Comparison of ENCODE assay signal across 25 cellular contexts in genomic region chr3:13338996-13339395, GRCh38.
DNase-seq lines count a peak whose midpoint lies in the region; ATAC-seq, FAIRE-seq and TF ChIP-seq lines count a peak whose summit lies in the region.
"Had no signal": no experiment of that assay in that cellular context is flagged by ENCODE, and none has a peak within 500 bp of the region (broad histone marks: within the 10 kb centered on the region; RNA-seq: fewer than 3 reads in every experiment).

No MANE protein-coding gene starts in this region.

- BruUV-seq in Calu3 (replicated peaks; lab: Mats Ljungman, UMichigan): no TSS peak

- no peaks in the 10 kb centered on the region for H3K27me3 ChIP-seq in Loucy (ENCODE audit: insufficient read depth, low read length, poor library complexity, severe bottlenecking)
- H3K27me3 ChIP-seq: brain microvascular endothelial cell, heart left ventricle, neural progenitor cell had no signal

- CTCF ChIA-PET in Calu3 (lab: Charles Lee): no interaction called here

- H3F3A ChIP-seq in Loucy (ENCODE audit: low read depth): no peaks in the 10 kb centered on the region; the same call in 1 of the 2 replicates

- no peak for TF ChIP-seq POLR2A in H54 (IDR thresholded peaks at IDR 0.05; ENCODE audit: low read depth, low read length)

- no peak overlapping the region for H3K4me3 Mint-ChIP-seq in activated T-helper 17 cell treated with anti-CD3 and anti-CD28 coated beads, Interleukin-2, amount 50 U/mL, for 72 hours
- H3K4me3 Mint-ChIP-seq in natural killer cell treated with Interleukin-12 subunit alpha and Interleukin-12 subunit beta and Interleukin-15 and Interleukin-18, amount 100 ng/mL, for 72 hours: no peak overlapping the region
- no peak overlapping the region for H3K4me3 Mint-ChIP-seq in Calu3 (ENCODE audit: low read depth, unreplicated experiment)
- H3K4me3 Mint-ChIP-seq: activated CD4-positive, alpha-beta T cell treated with anti-CD3 and anti-CD28 coated beads for 36 hours; neural progenitor cell had no signal

- peaks cover 15% of the 10 kb centered on the region for H3K4me1 ChIP-seq in Loucy (ENCODE audit: insufficient read depth, low read length, poor library complexity, severe bottlenecking)
- H3K4me1 ChIP-seq: heart left ventricle, neural progenitor cell, prostate gland had no signal

- no peaks in the 10 kb centered on the region for H3K79me2 ChIP-seq in Loucy (ENCODE audit: insufficient read depth, low read length)

- DNase-seq in natural killer cell treated with Interleukin-12 subunit alpha and Interleukin-12 subunit beta and Interleukin-15 and Interleukin-18, amount 100 ng/mL, for 72 hours (ENCODE audit: low spot score): no peak
- DNase-seq in Calu3 (no peak), H54 (ENCODE audit: insufficient read length, low spot score) (no peak), NCI-H2107 treated with DMSO at 0.1 percent for 48 hours (lab: John Stamatoyannopoulos, UW; ENCODE audit: unreplicated experiment) (no peak)
- DNase-seq: activated CD4-positive, alpha-beta T cell treated with anti-CD3 and anti-CD28 coated beads for 36 hours; activated T-cell treated with anti-CD3 and anti-CD28 coated beads, Interleukin-2, amount 50 U/mL, for 1 hour; brain microvascular endothelial cell; effector CD4-positive, alpha-beta T cell; foreskin fibroblast; HCEC 1CT; heart left ventricle; KBM-7; kidney glomerular epithelial cell; NCI-H1436 treated with DMSO at 0.1 percent for 48 hours; NCI-H446; NCI-H774; stimulated activated CD4-positive, alpha-beta T cell treated with anti-CD3 and anti-CD28 coated beads, Interleukin-15, amount 100 ng/mL, for 24 hours; stimulated activated naive CD8-positive, alpha-beta T cell treated with anti-CD3 and anti-CD28 coated beads, Interleukin-15, Interleukin-2, amounts not matched to agents 100 U/mL and 50 U/mL, for 24 hours had no signal

- no peak overlapping the region for H3K4me2 ChIP-seq in Loucy (ENCODE audit: low read depth, low read length, poor library complexity, severe bottlenecking)
- H3K4me2 ChIP-seq: neural progenitor cell had no signal

- no peak for ATAC-seq in activated T-helper 17 cell treated with anti-CD3 and anti-CD28 coated beads, Interleukin-2, amount 50 U/mL, for 72 hours (replicated peaks)
- ATAC-seq in natural killer cell treated with Interleukin-12 subunit alpha and Interleukin-12 subunit beta and Interleukin-15 and Interleukin-18, amount 100 ng/mL, for 72 hours: no peak
- no peak for ATAC-seq in HG03521 (IDR thresholded peaks at IDR 0.05; ENCODE audit: unreplicated experiment)
- ATAC-seq: activated CD4-positive, alpha-beta T cell treated with anti-CD3 and anti-CD28 coated beads for 36 hours; heart left ventricle; stimulated activated naive CD8-positive, alpha-beta T cell treated with anti-CD3 and anti-CD28 coated beads, Interleukin-15, Interleukin-2, amounts not matched to agents 100 U/mL and 50 U/mL, for 24 hours had no signal

- H3K9me2 ChIP-seq in Loucy (replicated peaks; ENCODE audit: low read depth, low read length): no peaks in the 10 kb centered on the region

- H3K9ac ChIP-seq in Loucy (ENCODE audit: low read depth, low read length, poor library complexity, severe bottlenecking): no peak overlapping the region
- H3K9ac ChIP-seq: neural progenitor cell had no signal

- peak overlapping the region; percentile 53 for H3K27ac Mint-ChIP-seq in activated T-helper 17 cell treated with anti-CD3 and anti-CD28 coated beads, Interleukin-2, amount 50 U/mL, for 72 hours
- peak overlapping the region; percentile 18 to 62 for H3K27ac Mint-ChIP-seq in natural killer cell treated with Interleukin-12 subunit alpha and Interleukin-12 subunit beta and Interleukin-15 and Interleukin-18, amount 100 ng/mL, for 72 hours
- no peak overlapping the region for H3K27ac Mint-ChIP-seq in Calu3 (ENCODE audit: unreplicated experiment)
- H3K27ac Mint-ChIP-seq: neural progenitor cell had no signal

- TF ChIP-seq CTCF in GM12872 (IDR thresholded peaks at IDR 0.05; ENCODE audit: insufficient read depth, low read depth, low read length) (peak; percentile 26; the same call in 1 of the 3 replicates), Loucy (conservative IDR thresholded peaks at IDR 0.05; ENCODE audit: low read length) (peak; percentile 35; the same call in 1 of the 2 replicates), Calu3 (IDR thresholded peaks at IDR 0.05; ENCODE audit: unreplicated experiment) (no peak)

- H3K36me3 ChIP-seq in Loucy (ENCODE audit: insufficient read depth, low read length): peaks cover 87% of the 10 kb centered on the region; the same call in 1 of the 2 replicates
- H3K36me3 ChIP-seq: brain microvascular endothelial cell, neural progenitor cell, prostate gland had no signal

- H3K9me3 Mint-ChIP-seq in activated T-helper 17 cell treated with anti-CD3 and anti-CD28 coated beads, Interleukin-2, amount 50 U/mL, for 72 hours: no peaks in the 10 kb centered on the region
- no peaks in the 10 kb centered on the region for H3K9me3 Mint-ChIP-seq in natural killer cell treated with Interleukin-12 subunit alpha and Interleukin-12 subunit beta and Interleukin-15 and Interleukin-18, amount 100 ng/mL, for 72 hours
- H3K9me3 Mint-ChIP-seq in Calu3 (ENCODE audit: low read depth, unreplicated experiment): no peaks in the 10 kb centered on the region

- no peak for FAIRE-seq in H54 (lab: Jason Lieb, UNC)

- peaks cover 94% of the 10 kb centered on the region for H3K36me3 Mint-ChIP-seq in activated T-helper 17 cell treated with anti-CD3 and anti-CD28 coated beads, Interleukin-2, amount 50 U/mL, for 72 hours (ENCODE audit: low read depth)
- H3K36me3 Mint-ChIP-seq in natural killer cell treated with Interleukin-12 subunit alpha and Interleukin-12 subunit beta and Interleukin-15 and Interleukin-18, amount 100 ng/mL, for 72 hours: peaks cover 8% of the 10 kb centered on the region
- peaks cover 16% of the 10 kb centered on the region for H3K36me3 Mint-ChIP-seq in Calu3 (ENCODE audit: insufficient read depth, unreplicated experiment)

- H3K9me3 ChIP-seq in Loucy (ENCODE audit: insufficient read depth, low read depth, low read length): no peaks in the 10 kb centered on the region
- H3K9me3 ChIP-seq: heart left ventricle, prostate gland had no signal

- no peak overlapping the region for H3K4me3 ChIP-seq in Loucy (ENCODE audit: low read length, poor library complexity, severe bottlenecking)
- H3K4me3 ChIP-seq: heart left ventricle, neural progenitor cell, prostate gland, SK-N-MC had no signal

- H3K27me3 Mint-ChIP-seq in activated T-helper 17 cell treated with anti-CD3 and anti-CD28 coated beads, Interleukin-2, amount 50 U/mL, for 72 hours: no peaks in the 10 kb centered on the region
- H3K27me3 Mint-ChIP-seq in natural killer cell treated with Interleukin-12 subunit alpha and Interleukin-12 subunit beta and Interleukin-15 and Interleukin-18, amount 100 ng/mL, for 72 hours: no peaks in the 10 kb centered on the region
- no peaks in the 10 kb centered on the region for H3K27me3 Mint-ChIP-seq in Calu3 (ENCODE audit: unreplicated experiment)
- H3K27me3 Mint-ChIP-seq: activated CD4-positive, alpha-beta T cell treated with anti-CD3 and anti-CD28 coated beads for 36 hours had no signal

- intact Hi-C loops in Calu3 (cut with micrococcal nuclease; ENCODE audit: unreplicated experiment): no loop called here

- no peak overlapping the region for H2AFZ ChIP-seq in Loucy (ENCODE audit: low read length)
- H2AFZ ChIP-seq: neural progenitor cell had no signal

- no peaks in the 10 kb centered on the region for H4K20me1 ChIP-seq in Loucy (ENCODE audit: insufficient read depth, low read length, poor library complexity, severe bottlenecking)

- no peaks in the 10 kb centered on the region for H3K4me1 Mint-ChIP-seq in activated T-helper 17 cell treated with anti-CD3 and anti-CD28 coated beads, Interleukin-2, amount 50 U/mL, for 72 hours
- H3K4me1 Mint-ChIP-seq in natural killer cell treated with Interleukin-12 subunit alpha and Interleukin-12 subunit beta and Interleukin-15 and Interleukin-18, amount 100 ng/mL, for 72 hours (ENCODE audit: low read depth in 2 of 2): peaks cover 21 to 44% of the 10 kb centered on the region in 2 donors
- no peaks in the 10 kb centered on the region for H3K4me1 Mint-ChIP-seq in Calu3 (ENCODE audit: low read depth, unreplicated experiment)
- H3K4me1 Mint-ChIP-seq: activated CD4-positive, alpha-beta T cell treated with anti-CD3 and anti-CD28 coated beads for 36 hours had no signal
